Comparison of ENCODE assay signal across 9 cellular contexts in the genomic region with DNA sequence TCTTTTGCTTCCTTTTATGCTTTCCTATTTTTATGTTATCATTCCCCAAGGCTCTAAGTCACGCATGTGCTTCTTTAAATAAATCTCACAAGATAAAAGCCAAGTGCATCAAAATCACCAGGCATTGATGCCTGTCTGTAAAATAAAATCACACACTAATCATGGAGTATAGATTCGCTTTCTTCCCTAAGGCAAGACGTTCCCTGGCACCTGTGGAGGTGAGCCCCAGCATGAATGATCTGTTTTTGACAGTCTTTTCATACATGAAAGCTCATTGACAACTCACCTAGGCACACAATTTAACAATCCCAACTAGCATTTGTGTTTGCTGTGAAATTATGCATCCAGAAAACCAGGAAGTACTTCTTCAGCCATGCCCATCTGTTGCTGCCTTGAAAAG.
"Had no signal": no experiment of that assay in that cellular context is flagged by ENCODE, and none has a peak within 500 bp of the region (broad histone marks: within the 10 kb centered on the region; RNA-seq: fewer than 3 reads in every experiment).

No MANE protein-coding gene starts in this region.

- ATAC-seq: HCT116, HepG2 had no signal

- DNase-seq: GM23248, GOT3, H7, HFFc6, KBM-7 had no signal

- H2AFZ ChIP-seq: GM23248 had no signal

- H3K9ac ChIP-seq: GM23248 had no signal

- H3K4me1 ChIP-seq: HAP-1 had no signal

- H3K9me3 ChIP-seq: HAP-1 had no signal

- H3K27ac ChIP-seq: GM23248, HL-60 had no signal

- H3K4me3 ChIP-seq: GM23248, HAP-1 had no signal

- H3K36me3 ChIP-seq: HAP-1 had no signal
